ENCODE assay signal across 9 cellular contexts in the genomic region with DNA sequence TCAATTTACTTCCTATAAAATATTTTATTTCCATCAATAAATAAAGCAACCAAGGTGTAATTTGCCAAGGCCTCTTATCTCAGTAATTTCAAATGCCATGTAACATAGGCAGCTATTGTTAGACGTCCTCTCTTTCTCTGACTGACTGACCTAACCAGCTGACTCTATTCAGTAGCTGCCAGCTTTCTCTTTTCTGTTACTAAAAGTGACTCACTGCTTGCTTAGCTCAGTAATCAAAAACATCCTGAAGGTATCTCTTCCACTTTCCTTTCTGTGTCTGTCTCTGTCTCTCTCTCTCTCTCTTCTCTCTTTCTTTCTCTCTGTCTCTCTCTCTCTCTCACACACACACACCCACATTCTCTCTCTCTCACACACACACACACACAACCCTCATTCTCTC.
DNase-seq lines count a peak whose midpoint lies in the region; ATAC-seq, FAIRE-seq and TF ChIP-seq lines count a peak whose summit lies in the region.
"Had no signal": no experiment of that assay in that cellular context is flagged by ENCODE, and none has a peak within 500 bp of the region (broad histone marks: within the 10 kb centered on the region; RNA-seq: fewer than 3 reads in every experiment).

No MANE protein-coding gene starts in this region.

- H3K27me3 ChIP-seq in GM06990 (replicated peaks; ENCODE audit: control insufficient read depth, insufficient read depth, low read length) (no peaks in the 10 kb centered on the region), small intestine (ENCODE audit: control insufficient read depth in 2 of 2, insufficient read depth in 2 of 2, low read length in 2 of 2) (no peaks in the 10 kb centered on the region)

- H3K4me3 Mint-ChIP-seq in activated CD8-positive, alpha-beta memory T cell treated with anti-CD3 and anti-CD28 coated beads, Interleukin-2, amount 10 ng/mL, durations not matched to agents 7 days and 5 days = no peak overlapping the region

- H3K9ac ChIP-seq in kidney (ENCODE audit: low read length in 2 of 2) = no peak overlapping the region

- in situ Hi-C loops in SK-MEL-5 (cut with HindIII; ENCODE audit: low pct_unique_long_range_greater_than_20kb, low sequenced_read_pairs) = no loop called here

- FAIRE-seq in islet of Langerhans (lab: Jason Lieb, UNC) (peak; percentile 95), small intestine (lab: Jason Lieb, UNC) (no peak), kidney (lab: Jason Lieb, UNC) (no peak)

- WGBS in small intestine, 3 donors = 8 to 23% (median 17%) methylated on average over 1 of the region's 1 CpG

- CTCF ChIA-PET in activated CD8-positive, alpha-beta memory T cell treated with anti-CD3 and anti-CD28 coated beads, Interleukin-2, amount 10 ng/mL, durations not matched to agents 7 days and 5 days (lab: Charles Lee) = no interaction called here

- intact Hi-C loops in kidney (cut with DNase I) = no loop called here

- DNase-seq in GM06990 (ENCODE audit: extremely low read depth, insufficient read length) (peak; percentile 10), SK-MEL-5 (ENCODE audit: low read depth, low spot score) (peak; percentile 87), small intestine (no peak), SK-N-DZ (ENCODE audit: low spot score) (no peak), kidney (no peak)
- DNase-seq in activated CD8-positive, alpha-beta memory T cell treated with anti-CD3 and anti-CD28 coated beads, Interleukin-2, amount 10 ng/mL, durations not matched to agents 7 days and 5 days = no peak
- DNase-seq: activated CD4-positive, alpha-beta T cell treated with anti-CD3 and anti-CD28 coated beads for 1 hour had no signal

- no peaks in the 10 kb centered on the region for H3K4me1 Mint-ChIP-seq in activated CD8-positive, alpha-beta memory T cell treated with anti-CD3 and anti-CD28 coated beads, Interleukin-2, amount 10 ng/mL, durations not matched to agents 7 days and 5 days

- H3K4me3 ChIP-seq in GM06990 (replicated peaks; ENCODE audit: low read depth, low read length) (no peak overlapping the region), small intestine (ENCODE audit: low read depth in 1 of 2, low read length in 2 of 2) (no peak overlapping the region), kidney (ENCODE audit: low read length in 2 of 2) (no peak overlapping the region)

- H3K27ac Mint-ChIP-seq in activated CD8-positive, alpha-beta memory T cell treated with anti-CD3 and anti-CD28 coated beads, Interleukin-2, amount 10 ng/mL, durations not matched to agents 7 days and 5 days = no peak overlapping the region

- H3K27me3 Mint-ChIP-seq in activated CD8-positive, alpha-beta memory T cell treated with anti-CD3 and anti-CD28 coated beads, Interleukin-2, amount 10 ng/mL, durations not matched to agents 7 days and 5 days = no peaks in the 10 kb centered on the region

- H3K36me3 ChIP-seq in GM06990 (ENCODE audit: control insufficient read depth, insufficient read depth, low read length) (no peaks in the 10 kb centered on the region), small intestine (ENCODE audit: control insufficient read depth in 2 of 2, insufficient read depth in 2 of 2, low read length in 2 of 2) (no peaks in the 10 kb centered on the region), kidney (ENCODE audit: control insufficient read depth in 1 of 2, insufficient read depth in 2 of 2, low read length in 2 of 2) (no peaks in the 10 kb centered on the region)

- TF ChIP-seq CTCF in GM06990 (IDR thresholded peaks at IDR 0.05; ENCODE audit: insufficient read depth, low read length, poor library complexity, severe bottlenecking) (no peak), kidney (IDR thresholded peaks at IDR 0.05; ENCODE audit: borderline replicate concordance, extremely low read depth, insufficient read depth) (no peak)

- H3K4me1 ChIP-seq in small intestine (ENCODE audit: control insufficient read depth in 2 of 2, insufficient read depth in 1 of 2, low read depth in 1 of 2, low read length in 1 of 2) (no peaks in the 10 kb centered on the region), kidney (ENCODE audit: control insufficient read depth in 1 of 2, insufficient read depth in 1 of 2, low read depth in 1 of 2, low read length in 2 of 2) (no peaks in the 10 kb centered on the region)

- H3K27ac ChIP-seq in small intestine (ENCODE audit: low read depth in 1 of 2, low read length in 1 of 2) = no peak overlapping the region
- H3K27ac ChIP-seq in kidney (ENCODE audit: low read depth in 2 of 2, low read length in 2 of 2) = no peak overlapping the region

- H3K36me3 Mint-ChIP-seq in activated CD8-positive, alpha-beta memory T cell treated with anti-CD3 and anti-CD28 coated beads, Interleukin-2, amount 10 ng/mL, durations not matched to agents 7 days and 5 days = no peaks in the 10 kb centered on the region

- peak; percentile 91 for ATAC-seq in HG03439 (IDR thresholded peaks at IDR 0.05; ENCODE audit: unreplicated experiment)
- no peak for ATAC-seq in activated CD8-positive, alpha-beta memory T cell treated with anti-CD3 and anti-CD28 coated beads, Interleukin-2, amount 10 ng/mL, durations not matched to agents 7 days and 5 days

- H3K9me3 ChIP-seq in small intestine (ENCODE audit: control insufficient read depth, low read depth) (no peaks in the 10 kb centered on the region), kidney (ENCODE audit: control insufficient read depth in 1 of 2, low read length in 2 of 2) (no peaks in the 10 kb centered on the region)

- peaks cover 4% of the 10 kb centered on the region for H3K9me3 Mint-ChIP-seq in activated CD8-positive, alpha-beta memory T cell treated with anti-CD3 and anti-CD28 coated beads, Interleukin-2, amount 10 ng/mL, durations not matched to agents 7 days and 5 days (ENCODE audit: low read depth)

Comparison
In these comparisons a context has a peak if more than half of its experiments do, and no peak if none do; other contexts are left out.
1. DNase-seq: peak in GM06990 (single experiment) and SK-MEL-5 (single experiment); none in small intestine (single experiment), SK-N-DZ (single experiment), activated CD8-positive, alpha-beta memory T cell treated with anti-CD3 and anti-CD28 coated beads, Interleukin-2, amount 10 ng/mL, durations not matched to agents 7 days and 5 days (single experiment) and kidney (single experiment).